Comparison of ENCODE assay signal across 8 cellular contexts in the genomic region with DNA sequence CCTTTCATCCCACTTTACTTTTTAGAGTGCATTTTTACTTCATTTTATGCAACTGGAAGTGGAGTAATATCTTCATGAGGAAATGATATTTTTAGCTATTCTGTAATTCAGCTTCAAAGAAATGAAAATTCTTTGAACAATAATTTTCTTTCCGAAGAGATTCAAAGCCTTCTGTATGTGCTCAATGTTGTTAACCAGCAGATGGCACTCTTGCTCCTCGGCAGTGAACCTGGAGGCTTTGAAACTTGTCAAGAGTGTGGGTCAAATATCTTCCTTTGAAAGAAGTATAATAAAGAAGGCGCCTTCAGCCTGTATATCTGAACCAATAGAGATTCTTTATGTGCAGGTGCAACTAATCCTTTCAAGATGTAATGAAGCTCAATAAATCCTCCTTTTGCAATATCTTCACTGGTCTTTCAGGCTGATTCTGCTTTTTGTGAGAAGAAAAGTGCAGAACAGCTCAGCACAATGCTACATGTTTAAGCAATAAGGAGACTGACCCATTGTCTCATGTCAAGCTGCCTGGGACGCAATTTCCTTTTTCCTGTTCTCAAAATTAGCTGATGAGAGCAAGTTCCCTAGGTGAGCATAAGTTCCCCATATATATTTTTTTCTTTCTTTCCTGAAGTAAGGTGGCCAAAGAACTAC.
DNase-seq lines count a peak whose midpoint lies in the region; ATAC-seq and TF ChIP-seq lines count a peak whose summit lies in the region.

No MANE protein-coding gene starts in this region.

- in situ Hi-C loops in astrocyte of the spinal cord (cut with HindIII; ENCODE audit: low sequenced_read_pairs) = no loop called here

- TF ChIP-seq CTCF in astrocyte of the spinal cord (IDR thresholded peaks at IDR 0.05; ENCODE audit: low read depth, low read length) (peak; percentile 92), spleen (IDR thresholded peaks at IDR 0.05 in 8 of 11, conservative IDR thresholded peaks at IDR 0.05 in 3 of 11) (peak; percentile 29 to 72 (median 60))

- peak overlapping the region in 4 of 8 donors; percentile 1 to 43 (median 33) for H3K27ac ChIP-seq in spleen

- ATAC-seq in Right ventricle myocardium superior (ENCODE audit: poor library complexity) = peak; percentile 80
- ATAC-seq in Right ventricle myocardium inferior = no peak
- peak; percentile 76 for ATAC-seq in HG02588 (IDR thresholded peaks at IDR 0.05; ENCODE audit: unreplicated experiment)

- WGBS in spleen, 5 donors = 16 to 32% (median 21%) methylated on average over 4 of the region's 4 CpGs

- intact Hi-C loops in Right ventricle myocardium superior (cut with DNase I) (loop anchor here (5.0 to 10.0 kb wide), 2 partner anchors 1086 to 1619 kb away; no protein-coding TSS in a partner anchor), Right ventricle myocardium inferior (cut with DNase I) (loop anchor here (2.0 kb wide), 1 partner anchor 1087 kb away; no protein-coding TSS in a partner anchor), spleen (cut with DNase I; ENCODE audit: low total_unique reads) (loop anchor here (10.0 kb wide), 1 partner anchor 1619 kb away; no protein-coding TSS in a partner anchor)

- H3K4me3 ChIP-seq in astrocyte of the spinal cord (ENCODE audit: low read depth, low read length) (no peak overlapping the region), spleen (no peak overlapping the region)

- DNase-seq in Right ventricle myocardium superior = no peak
- no peak for DNase-seq in Right ventricle myocardium inferior (ENCODE audit: missing footprints)
- DNase-seq in NAMALWA (ENCODE audit: low spot score) = peak; percentile 91
- peak; percentile 75 for DNase-seq in SK-N-DZ (ENCODE audit: low spot score)
- DNase-seq in astrocyte of the spinal cord (ENCODE audit: low read depth, low spot score) = peak; percentile 79
- peak; percentile 51 for DNase-seq in iPS DF 4.7 (ENCODE audit: extremely low read depth, low spot score)
- DNase-seq in spleen = no peak

- no peak for TF ChIP-seq POLR2A in spleen (IDR thresholded peaks at IDR 0.05)

- no peaks in the 10 kb centered on the region for H3K9me3 ChIP-seq in spleen

- H3K4me1 ChIP-seq in spleen = peaks cover 0 to 13% (median 2%) of the 10 kb centered on the region in 6 donors

- no peaks in the 10 kb centered on the region for H3K27me3 ChIP-seq in spleen (replicated peaks in 1 of 7)

- no peaks in the 10 kb centered on the region for H3K36me3 ChIP-seq in spleen

Comparison
In these comparisons a context has a peak if more than half of its experiments do, and no peak if none do; other contexts are left out.
1. DNase-seq: peak in NAMALWA (single experiment), SK-N-DZ (single experiment), astrocyte of the spinal cord (single experiment) and iPS DF 4.7 (single experiment); none in Right ventricle myocardium superior (single experiment), Right ventricle myocardium inferior (single experiment) and spleen (single experiment).